19 cellular contexts compared by ENCODE assay signal in the genomic region with DNA sequence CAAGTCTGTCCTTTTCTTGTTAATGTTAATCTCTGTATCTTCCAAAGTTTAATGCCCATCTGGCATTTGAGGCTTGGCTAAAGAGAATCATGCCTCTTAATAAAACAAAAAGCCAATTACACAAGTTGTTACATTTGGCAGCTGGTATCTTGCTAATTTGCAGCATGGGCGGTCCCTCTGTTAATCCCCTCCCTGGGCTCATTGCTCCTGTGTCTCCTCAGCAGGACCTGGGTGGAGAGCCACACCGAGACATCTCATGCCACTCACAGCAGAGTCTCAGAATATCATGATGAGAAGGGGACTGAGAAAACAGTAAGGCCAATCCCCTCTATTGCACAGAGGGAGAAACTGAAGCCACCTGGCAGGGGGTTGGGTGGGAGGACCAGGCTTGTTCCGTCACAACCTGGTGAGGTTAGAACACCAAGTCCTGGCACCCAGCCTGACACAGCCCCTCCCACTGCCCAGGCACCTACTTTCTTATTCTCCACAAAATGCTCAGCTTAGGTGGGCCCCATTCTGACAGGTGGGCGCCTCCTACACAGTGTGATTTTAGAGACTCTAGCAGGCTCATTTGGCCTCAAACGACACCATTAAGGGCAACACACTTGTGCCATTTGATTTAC.
DNase-seq lines count a peak whose midpoint lies in the region; TF ChIP-seq lines count a peak whose summit lies in the region.
"Had no signal": no experiment of that assay in that cellular context is flagged by ENCODE, and none has a peak within 500 bp of the region (broad histone marks: within the 10 kb centered on the region; RNA-seq: fewer than 3 reads in every experiment).

No MANE protein-coding gene starts in this region.

- no peak overlapping the region for H3K56ac ChIP-seq in H9 (ENCODE audit: insufficient read length, low read depth, low read length)

- no peak overlapping the region for H3K27ac Mint-ChIP-seq in H9
- H3K27ac Mint-ChIP-seq in activated naive CD4-positive, alpha-beta T cell treated with anti-CD3 and anti-CD28 coated beads, Interleukin-2, amount 10 ng/mL, durations not matched to agents 7 days and 5 days, result no peak overlapping the region

- H2BK15ac ChIP-seq in H9 (ENCODE audit: low read depth, low read length), result no peak overlapping the region

- no peak overlapping the region for H2AK5ac ChIP-seq in H9 (ENCODE audit: insufficient read length, low read length)

- no peak overlapping the region for H2AFZ ChIP-seq in H9 (ENCODE audit: low read length)

- no peak overlapping the region for H2BK12ac ChIP-seq in H9 (ENCODE audit: insufficient read length, low read depth, low read length)

- H4K20me1 ChIP-seq in H9 (ENCODE audit: control insufficient read depth, insufficient read depth, insufficient read length), result peaks cover 2% of the 10 kb centered on the region

- H4K8ac ChIP-seq in H9 (replicated peaks; ENCODE audit: insufficient read length, low read depth, low read length), result no peak overlapping the region

- H3K14ac ChIP-seq in H9 (ENCODE audit: insufficient read depth, low read length), result no peak overlapping the region

- no peak overlapping the region for H2BK5ac ChIP-seq in H9 (ENCODE audit: insufficient read length, low read length)

- H3K18ac ChIP-seq in H9 (ENCODE audit: insufficient read length, low read depth, low read length), result no peak overlapping the region

- no peaks in the 10 kb centered on the region for H3K23me2 ChIP-seq in H9 (ENCODE audit: insufficient read length, low read depth, low read length, poor library complexity, severe bottlenecking)

- no peak overlapping the region for H2BK20ac ChIP-seq in H9 (ENCODE audit: low read depth, low read length, poor library complexity, severe bottlenecking)

- H4K91ac ChIP-seq in H9 (ENCODE audit: insufficient read length, low read depth, low read length), result no peak overlapping the region

- H3K4me1 ChIP-seq in H9 (ENCODE audit: insufficient read depth, low read length), result peaks cover 4% of the 10 kb centered on the region; the same call in 1 of the 2 replicates

- H3K4me2 ChIP-seq in H9 (ENCODE audit: insufficient read depth, insufficient read length, low read length), result no peak overlapping the region

- H3K27me3 Mint-ChIP-seq in H9 (ENCODE audit: low read depth), result peaks cover 6% of the 10 kb centered on the region; the same call in 1 of the 2 replicates
- H3K27me3 Mint-ChIP-seq in activated naive CD4-positive, alpha-beta T cell treated with anti-CD3 and anti-CD28 coated beads, Interleukin-2, amount 10 ng/mL, durations not matched to agents 7 days and 5 days, result peaks cover 11% of the 10 kb centered on the region

- no peak for TF ChIP-seq CTCF in H9 (conservative IDR thresholded peaks at IDR 0.05)

- H3K9ac ChIP-seq in H9 (ENCODE audit: extremely low read depth, insufficient read length, low read length), result no peak overlapping the region

- peak; percentile 30 for DNase-seq in DMS 273 treated with DMSO at 0.1 percent for 48 hours (lab: John Stamatoyannopoulos, UW)
- DNase-seq in NCI-H524 (lab: John Stamatoyannopoulos, UW), result peak; percentile 92 to 97
- DNase-seq in caudate nucleus (lab: John Stamatoyannopoulos, UW), result peak in 17 of 61 donors; percentile 10 to 48 (median 32)
- peak; percentile 4 for DNase-seq in mucosa of gallbladder (ENCODE audit: low spot score)
- no peak for DNase-seq in H9
- DNase-seq in stimulated activated CD4-positive, alpha-beta T cell treated with anti-CD3 and anti-CD28 coated beads, Interleukin-2, amount 100 ng/mL, for 48 hours, result no peak
- no peak for DNase-seq in GM03348 (ENCODE audit: low spot score)
- DNase-seq in activated naive CD4-positive, alpha-beta T cell treated with anti-CD3 and anti-CD28 coated beads, Interleukin-2, amount 10 ng/mL, durations not matched to agents 7 days and 5 days, result no peak
- DNase-seq: ACHN; DMS153; GDM1; NCI-H1092 treated with DMSO at 0.1 percent for 48 hours; NCI-H1694; NCI-H2081 treated with DMSO at 0.1 percent for 48 hours; NCI-H226; NCI-H526 treated with DMSO at 0.1 percent for 48 hours; NK-92 treated with Interleukin-12 subunit alpha and Interleukin-12 subunit beta, amount 100 ng/mL, for 24 hours; Right ventricle myocardium superior had no signal

- no peaks in the 10 kb centered on the region for H3K79me2 ChIP-seq in H9 (ENCODE audit: insufficient read depth, low read length)

- no CpG with 5 or more reads among the region's 5 CpGs for WGBS in H9 (ENCODE audit: extremely low coverage, insufficient read length, low lambda C conversion rate)

- H3K27ac ChIP-seq in caudate nucleus (ENCODE audit: low read depth, low read length), result peak overlapping the region; percentile 65
- no peak overlapping the region for H3K27ac ChIP-seq in H9 (ENCODE audit: insufficient read length, low read depth, low read length)
- H3K27ac ChIP-seq: C4-2B had no signal

- CTCF ChIA-PET in activated naive CD4-positive, alpha-beta T cell treated with anti-CD3 and anti-CD28 coated beads, Interleukin-2, amount 10 ng/mL, durations not matched to agents 7 days and 5 days (lab: Charles Lee), result no interaction called here

- H3K9me3 Mint-ChIP-seq in H9, result peaks cover 0 to 4% of the 10 kb centered on the region in 2 experiments; a peak in 2 of 5 replicates
- no peaks in the 10 kb centered on the region for H3K9me3 Mint-ChIP-seq in activated naive CD4-positive, alpha-beta T cell treated with anti-CD3 and anti-CD28 coated beads, Interleukin-2, amount 10 ng/mL, durations not matched to agents 7 days and 5 days

- no peaks in the 10 kb centered on the region for H3K79me1 ChIP-seq in H9 (ENCODE audit: insufficient read depth, low read depth, low read length, poor library complexity, severe bottlenecking)

- H3T11ph ChIP-seq in H9 (ENCODE audit: low read length), result no peak overlapping the region

- H4K5ac ChIP-seq in H9 (ENCODE audit: insufficient read length, low read depth, low read length), result no peak overlapping the region

- H2BK120ac ChIP-seq in H9 (ENCODE audit: low read depth, low read length, poor library complexity, severe bottlenecking), result no peak overlapping the region

- H3K23ac ChIP-seq in H9 (ENCODE audit: insufficient read length, low read depth, low read length), result no peak overlapping the region

- H3K36me3 Mint-ChIP-seq in H9 (ENCODE audit: insufficient read depth in 1 of 3, low read depth in 3 of 3), result peaks cover 0 to 3% (median under 1%) of the 10 kb centered on the region in 3 experiments; a peak in 2 of 7 replicates
- H3K36me3 Mint-ChIP-seq in activated naive CD4-positive, alpha-beta T cell treated with anti-CD3 and anti-CD28 coated beads, Interleukin-2, amount 10 ng/mL, durations not matched to agents 7 days and 5 days, result no peaks in the 10 kb centered on the region

- H3K9me3 ChIP-seq in H9 (ENCODE audit: control insufficient read depth, low read depth, low read length), result no peaks in the 10 kb centered on the region

- H3K27me3 ChIP-seq in H9 (ENCODE audit: insufficient read depth, low read length), result no peaks in the 10 kb centered on the region

- H3K4me3 Mint-ChIP-seq in H9, result no peak overlapping the region
- no peak overlapping the region for H3K4me3 Mint-ChIP-seq in activated naive CD4-positive, alpha-beta T cell treated with anti-CD3 and anti-CD28 coated beads, Interleukin-2, amount 10 ng/mL, durations not matched to agents 7 days and 5 days

- no peak overlapping the region for H3K4ac ChIP-seq in H9 (ENCODE audit: low read depth, low read length)

- H3K4me1 Mint-ChIP-seq in H9, result peaks cover 40 to 42% of the 10 kb centered on the region in 2 experiments
- H3K4me1 Mint-ChIP-seq in activated naive CD4-positive, alpha-beta T cell treated with anti-CD3 and anti-CD28 coated beads, Interleukin-2, amount 10 ng/mL, durations not matched to agents 7 days and 5 days, result no peaks in the 10 kb centered on the region

Comparison
In these comparisons a context has a peak if more than half of its experiments do, and no peak if none do; other contexts are left out.
1. DNase-seq: peak in DMS 273 treated with DMSO at 0.1 percent for 48 hours (single experiment), NCI-H524 (2 of 2) and mucosa of gallbladder (single experiment); none in H9 (single experiment), stimulated activated CD4-positive, alpha-beta T cell treated with anti-CD3 and anti-CD28 coated beads, Interleukin-2, amount 100 ng/mL, for 48 hours (0 of 2), GM03348 (single experiment) and activated naive CD4-positive, alpha-beta T cell treated with anti-CD3 and anti-CD28 coated beads, Interleukin-2, amount 10 ng/mL, durations not matched to agents 7 days and 5 days (single experiment).